In the genomic region with DNA sequence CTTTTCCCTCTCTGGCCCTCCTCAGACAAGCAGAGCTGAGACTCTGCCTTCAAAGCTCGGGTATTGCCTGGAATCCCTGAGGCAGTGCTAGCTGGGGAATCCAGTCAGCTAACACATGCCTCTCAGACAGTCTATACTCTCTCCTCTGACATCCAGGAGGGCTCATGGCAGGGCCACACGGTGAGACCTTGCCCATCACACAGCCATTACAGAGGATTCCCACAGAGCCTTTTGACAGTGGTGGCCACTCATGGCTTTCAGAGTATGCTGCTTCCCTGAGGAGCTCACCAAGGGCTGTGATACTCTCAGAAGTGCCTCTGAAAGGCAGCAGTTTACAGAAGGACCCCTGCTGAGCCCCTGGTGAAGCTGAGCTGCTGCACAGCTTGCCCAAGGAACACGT, we compare ENCODE assay signal across 2 cellular contexts.
TF ChIP-seq lines count a peak whose summit lies in the region.

No MANE protein-coding gene starts in this region.

TF ChIP-seq in HEK293T, 16 proteins besides CTCF, POLR2A, EP300 and RAD21 (continued from another document):
- TF ChIP-seq, protein P1, sequence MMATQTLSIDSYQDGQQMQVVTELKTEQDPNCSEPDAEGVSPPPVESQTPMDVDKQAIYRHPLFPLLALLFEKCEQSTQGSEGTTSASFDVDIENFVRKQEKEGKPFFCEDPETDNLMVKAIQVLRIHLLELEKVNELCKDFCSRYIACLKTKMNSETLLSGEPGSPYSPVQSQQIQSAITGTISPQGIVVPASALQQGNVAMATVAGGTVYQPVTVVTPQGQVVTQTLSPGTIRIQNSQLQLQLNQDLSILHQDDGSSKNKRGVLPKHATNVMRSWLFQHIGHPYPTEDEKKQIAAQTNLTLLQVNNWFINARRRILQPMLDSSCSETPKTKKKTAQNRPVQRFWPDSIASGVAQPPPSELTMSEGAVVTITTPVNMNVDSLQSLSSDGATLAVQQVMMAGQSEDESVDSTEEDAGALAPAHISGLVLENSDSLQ (IDR thresholded peaks at IDR 0.05) = no peak
- no peak for TF ChIP-seq ARNT (IDR thresholded peaks at IDR 0.05)
- no peak for TF ChIP-seq ZNF384 (IDR thresholded peaks at IDR 0.05)

TF ChIP-seq in GM12878, 131 proteins besides CTCF, POLR2A, EP300 and RAD21 (continued from another document):
- TF ChIP-seq CREM (IDR thresholded peaks at IDR 0.05; ENCODE audit: low read depth) = no peak
- no peak for TF ChIP-seq RELB (IDR thresholded peaks at IDR 0.05; ENCODE audit: low read depth)
- TF ChIP-seq CHD4 (IDR thresholded peaks at IDR 0.05) = no peak
- TF ChIP-seq ATF2 (IDR thresholded peaks at IDR 0.05; ENCODE audit: low read length) = no peak
- TF ChIP-seq SREBF2 (IDR thresholded peaks at IDR 0.05; ENCODE audit: low read length) = no peak
- TF ChIP-seq ZBTB11 (CRISPR knock-in tag; IDR thresholded peaks at IDR 0.05) = no peak
- TF ChIP-seq MEF2B (IDR thresholded peaks at IDR 0.05; ENCODE audit: partially characterized antibody, poor library complexity, severe bottlenecking) = no peak
- TF ChIP-seq MEF2A (IDR thresholded peaks at IDR 0.05; ENCODE audit: insufficient read depth, low read depth, low read length) = no peak
TF ChIP-seq in GM12878: peak in this region for 0.
